Comparison of ENCODE assay signal across 14 cellular contexts in genomic region chr3:158447408-158447807, GRCh38.
DNase-seq lines count a peak whose midpoint lies in the region; ATAC-seq and FAIRE-seq lines count a peak whose summit lies in the region.
"Had no signal": no experiment of that assay in that cellular context is flagged by ENCODE, and none has a peak within 500 bp of the region (broad histone marks: within the 10 kb centered on the region; RNA-seq: fewer than 3 reads in every experiment).

No MANE protein-coding gene starts in this region.

- FAIRE-seq in RCC 7860 (lab: Jason Lieb, UNC): peak; percentile 93
- FAIRE-seq: GM12891 had no signal

- DNase-seq in EH (ENCODE audit: low read depth) (peak; percentile 13), RCC 7860 (ENCODE audit: low spot score) (peak; percentile 45), glomerular visceral epithelial cell (ENCODE audit: extremely low spot score) (peak; percentile 14), renal cortical epithelial cell (ENCODE audit: low read depth) (peak; percentile 24), NCI-H2171 treated with DMSO at 0.1 percent for 48 hours (lab: John Stamatoyannopoulos, UW) (no peak), NCI-H446 (lab: John Stamatoyannopoulos, UW) (no peak), SHP77 treated with DMSO at 0.1 percent for 48 hours (lab: John Stamatoyannopoulos, UW) (no peak)
- DNase-seq: 8988T; CD4-positive, CD25-positive, alpha-beta regulatory T cell; DMS53; GOT3; H9 had no signal

- no peak for ATAC-seq in HG03139 (IDR thresholded peaks at IDR 0.05; ENCODE audit: unreplicated experiment)

Comparison
In these comparisons a context has a peak if more than half of its experiments do, and no peak if none do; other contexts are left out.
1. DNase-seq: peak in EH (single experiment), RCC 7860 (single experiment), glomerular visceral epithelial cell (single experiment) and renal cortical epithelial cell (single experiment); none in NCI-H2171 treated with DMSO at 0.1 percent for 48 hours (single experiment), NCI-H446 (0 of 2) and SHP77 treated with DMSO at 0.1 percent for 48 hours (single experiment).